Comparison of ENCODE assay signal across 1 cellular context in the genomic region with DNA sequence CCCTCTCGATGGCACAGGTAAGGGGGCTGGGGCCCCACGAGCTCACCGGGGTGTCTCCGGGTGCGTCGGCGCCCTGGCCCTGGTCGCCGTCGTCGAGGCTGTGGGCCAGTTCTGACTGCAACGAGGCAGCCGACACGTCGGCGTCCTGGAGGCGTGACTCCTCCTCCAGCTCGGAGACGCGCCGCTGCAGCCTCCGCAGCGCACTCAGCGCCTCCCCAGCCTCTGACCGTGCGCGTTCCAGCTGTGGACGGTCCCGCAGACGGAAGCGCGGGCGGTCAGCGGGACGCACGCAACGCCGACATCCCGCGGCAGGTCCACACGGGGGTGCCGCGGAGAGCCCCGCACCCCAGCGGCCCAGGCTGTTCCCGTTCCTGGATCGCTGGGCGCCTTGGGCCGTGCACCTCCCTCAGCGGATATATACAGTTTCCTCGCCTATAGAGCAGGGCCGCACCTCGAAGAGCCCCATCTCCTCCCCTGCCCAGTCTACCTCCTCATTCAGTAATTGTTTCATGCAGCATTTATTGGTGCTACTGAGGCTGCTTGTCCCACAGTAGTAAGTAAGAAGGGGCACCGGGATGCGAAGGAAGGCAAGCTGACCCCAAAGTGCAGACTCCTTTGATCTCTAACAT.
TF ChIP-seq lines count a peak whose summit lies in the region.

No MANE protein-coding gene starts in this region.

TF ChIP-seq in endothelial cell of umbilical vein, 7 proteins besides CTCF, POLR2A, EP300 and RAD21:
- TF ChIP-seq JUN (IDR thresholded peaks at IDR 0.05; ENCODE audit: borderline replicate concordance, insufficient read depth, insufficient read length, low read depth) (no peak), EZH2 (IDR thresholded peaks at IDR 0.05; ENCODE audit: borderline replicate concordance, low read depth, low read length, severe bottlenecking) (peak; percentile 76)
